16 cellular contexts compared by ENCODE assay signal in genomic region chr5:66669862-66670195, GRCh38.
DNase-seq lines count a peak whose midpoint lies in the region; ATAC-seq, FAIRE-seq and TF ChIP-seq lines count a peak whose summit lies in the region.
"Had no signal": no experiment of that assay in that cellular context is flagged by ENCODE, and none has a peak within 500 bp of the region (broad histone marks: within the 10 kb centered on the region; RNA-seq: fewer than 3 reads in every experiment).

No MANE protein-coding gene starts in this region.

- 8 to 19% methylated on average over 3 of the region's 3 CpGs for WGBS in body of pancreas, 2 donors

- intact Hi-C loops in body of pancreas (cut with DNase I): no loop called here
- intact Hi-C loops in lower lobe of right lung (cut with DNase I): no loop called here
- intact Hi-C loops in upper lobe of right lung (cut with DNase I): no loop called here

- no peak for FAIRE-seq in HTR-8/SVneo (lab: Jason Lieb, UNC)
- FAIRE-seq: D721Med, G401.6, GM12891, GM19239 had no signal

- H3K27ac ChIP-seq in body of pancreas (peak overlapping the region in 3 of 4 donors; percentile 49 to 61 (median 55)), lower lobe of right lung (peak overlapping the region; percentile 10), upper lobe of right lung (no peak overlapping the region)
- H3K27ac ChIP-seq: BLaER1 treated with 17β-estradiol and CSF1 and Interleukin-3, amounts not matched to agents 10 nM and 100 nM; GM23248 had no signal

- H3K4me1 ChIP-seq in body of pancreas (peaks cover 24% of the 10 kb centered on the region), lower lobe of right lung (peaks cover 5% of the 10 kb centered on the region), upper lobe of right lung (no peaks in the 10 kb centered on the region)
- H3K4me1 ChIP-seq: BLaER1 treated with 17β-estradiol and CSF1 and Interleukin-3, amounts not matched to agents 10 nM and 100 nM; HAP-1 had no signal

- no peak for TF ChIP-seq CTCF in body of pancreas (IDR thresholded peaks at IDR 0.05)
- no peak for TF ChIP-seq CTCF in lower lobe of right lung (IDR thresholded peaks at IDR 0.05)
- no peak for TF ChIP-seq CTCF in upper lobe of right lung (IDR thresholded peaks at IDR 0.05)

- no peaks in the 10 kb centered on the region for H3K9me3 ChIP-seq in body of pancreas
- no peaks in the 10 kb centered on the region for H3K9me3 ChIP-seq in lower lobe of right lung
- H3K9me3 ChIP-seq in upper lobe of right lung: no peaks in the 10 kb centered on the region
- H3K9me3 ChIP-seq: BLaER1 treated with 17β-estradiol and CSF1 and Interleukin-3, amounts not matched to agents 10 nM and 100 nM; HAP-1 had no signal

- H3K36me3 ChIP-seq in body of pancreas (replicated peaks in 1 of 2; ENCODE audit: insufficient read depth in 1 of 2, low read depth in 2 of 2): no peaks in the 10 kb centered on the region
- no peaks in the 10 kb centered on the region for H3K36me3 ChIP-seq in lower lobe of right lung
- H3K36me3 ChIP-seq in upper lobe of right lung: no peaks in the 10 kb centered on the region
- H3K36me3 ChIP-seq: BLaER1 treated with 17β-estradiol and CSF1 and Interleukin-3, amounts not matched to agents 10 nM and 100 nM; HAP-1 had no signal

- peak; percentile 16 for DNase-seq in COR-L47 (lab: John Stamatoyannopoulos, UW)
- DNase-seq in body of pancreas: no peak
- no peak for DNase-seq in lower lobe of right lung
- no peak for DNase-seq in upper lobe of right lung
- no peak for DNase-seq in HTR-8/SVneo (ENCODE audit: insufficient read length, low spot score)
- no peak for DNase-seq in effector CD8-positive, alpha-beta T cell (lab: John Stamatoyannopoulos, UW)
- no peak for DNase-seq in NCI-H1436 treated with DMSO at 0.1 percent for 48 hours (lab: John Stamatoyannopoulos, UW)
- DNase-seq: 8988T; CD8-positive, alpha-beta T cell; GM23248 had no signal

- H3K27me3 ChIP-seq in body of pancreas (no peaks in the 10 kb centered on the region), lower lobe of right lung (ENCODE audit: low read depth) (no peaks in the 10 kb centered on the region), upper lobe of right lung (no peaks in the 10 kb centered on the region)
- H3K27me3 ChIP-seq: BLaER1 treated with 17β-estradiol and CSF1 and Interleukin-3, amounts not matched to agents 10 nM and 100 nM had no signal

- no peak for TF ChIP-seq POLR2A in body of pancreas (IDR thresholded peaks at IDR 0.05)

- no peak for ATAC-seq in body of pancreas
- ATAC-seq in lower lobe of right lung: peak; percentile 49 to 54
- ATAC-seq in upper lobe of right lung: peak; percentile 20
- ATAC-seq: CD8-positive, alpha-beta T cell had no signal

- H3K4me3 ChIP-seq in body of pancreas (no peak overlapping the region), lower lobe of right lung (no peak overlapping the region), upper lobe of right lung (no peak overlapping the region)
- H3K4me3 ChIP-seq: BLaER1 treated with 17β-estradiol and CSF1 and Interleukin-3, amounts not matched to agents 10 nM and 100 nM; GM23248; HAP-1 had no signal
